ENCODE assay signal across 24 cellular contexts in the genomic region with DNA sequence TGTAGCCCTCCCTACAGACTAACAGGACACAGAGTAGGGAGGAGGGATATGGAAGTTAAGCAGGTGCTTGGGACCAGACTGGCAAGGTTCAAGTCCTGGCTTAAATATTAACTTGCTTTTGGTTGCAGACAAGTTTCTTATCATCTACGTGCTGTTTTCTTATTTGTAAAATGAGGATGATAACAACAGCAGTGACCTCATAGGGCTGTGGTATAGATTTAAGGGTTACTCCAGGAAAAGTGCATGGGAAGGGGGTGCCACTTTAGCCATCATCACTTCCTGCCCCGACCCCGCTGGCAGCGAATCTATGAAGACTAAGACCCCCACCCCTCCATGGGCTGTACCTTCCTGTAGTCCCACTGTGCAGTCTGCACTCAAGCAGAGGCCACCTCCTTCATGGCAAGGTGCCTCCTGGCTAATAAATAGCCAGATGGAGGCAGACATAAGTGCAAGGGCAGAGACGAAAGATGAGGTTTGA.
"Had no signal": no experiment of that assay in that cellular context is flagged by ENCODE, and none has a peak within 500 bp of the region (broad histone marks: within the 10 kb centered on the region; RNA-seq: fewer than 3 reads in every experiment).

No MANE protein-coding gene starts in this region.

- ATAC-seq: left lung, psoas muscle, right cardiac atrium, T-cell had no signal

- DNase-seq: activated CD4-positive, alpha-beta memory T cell treated with anti-CD3 and anti-CD28 coated beads, Interleukin-2, amount 10 ng/mL, durations not matched to agents 7 days and 5 days; activated CD4-positive, alpha-beta T cell treated with anti-CD3 and anti-CD28 coated beads for 48 hours; activated CD4-positive, CD25-positive, alpha-beta regulatory T cell; activated naive CD4-positive, alpha-beta T cell treated with Interleukin-2 at 50 U/mL for 16 hours; activated naive CD8-positive, alpha-beta T cell treated with anti-CD3 and anti-CD28 coated beads, Interleukin-2, amount 10 ng/mL, durations not matched to agents 7 days and 5 days; activated T-cell treated with anti-CD3 and anti-CD28 coated beads, Interleukin-2, amount 50 U/mL, for 24 hours; anterior cingulate cortex; brain microvascular endothelial cell; effector memory CD4-positive, alpha-beta T cell; esophagus squamous epithelium; left lung; psoas muscle; right cardiac atrium; stimulated activated CD4-positive, alpha-beta T cell treated with anti-CD3 and anti-CD28 coated beads, Interleukin-15, amount 100 ng/mL, for 24 hours; stimulated activated CD4-positive, alpha-beta T cell treated with anti-CD3 and anti-CD28 coated beads, Interleukin-2, amount 100 ng/mL, for 48 hours; T-cell; upper lobe of left lung had no signal

- H3K4me3 Mint-ChIP-seq: activated CD4-positive, alpha-beta memory T cell treated with anti-CD3 and anti-CD28 coated beads, Interleukin-2, amount 10 ng/mL, durations not matched to agents 7 days and 5 days; activated naive CD8-positive, alpha-beta T cell treated with anti-CD3 and anti-CD28 coated beads, Interleukin-2, amount 10 ng/mL, durations not matched to agents 7 days and 5 days; activated T-cell treated with anti-CD3 and anti-CD28 coated beads, Interleukin-2, amount 50 U/mL, for 24 hours; central memory CD8-positive, alpha-beta T cell; mesothelial cell of epicardium; neural crest cell; stimulated activated naive CD8-positive, alpha-beta T cell treated with anti-CD3 and anti-CD28 coated beads, Interleukin-15, Interleukin-2, amounts not matched to agents 100 ng/mL and 50 ng/mL, for 24 hours; T-cell had no signal

- H3K27me3 ChIP-seq: brain microvascular endothelial cell, esophagus squamous epithelium, left lung, upper lobe of left lung had no signal

- H3K4me3 ChIP-seq: coronary artery, esophagus squamous epithelium, left lung, psoas muscle, skin epidermis, upper lobe of left lung had no signal

- H3K27ac ChIP-seq: brain microvascular endothelial cell, coronary artery, esophagus squamous epithelium, left lung, psoas muscle, skin epidermis, upper lobe of left lung had no signal

- H3K4me1 Mint-ChIP-seq: activated CD4-positive, alpha-beta memory T cell treated with anti-CD3 and anti-CD28 coated beads, Interleukin-2, amount 10 ng/mL, durations not matched to agents 7 days and 5 days; activated naive CD8-positive, alpha-beta T cell treated with anti-CD3 and anti-CD28 coated beads, Interleukin-2, amount 10 ng/mL, durations not matched to agents 7 days and 5 days; central memory CD8-positive, alpha-beta T cell; T-cell had no signal

- H3K27me3 Mint-ChIP-seq: activated CD4-positive, alpha-beta memory T cell treated with anti-CD3 and anti-CD28 coated beads, Interleukin-2, amount 10 ng/mL, durations not matched to agents 7 days and 5 days; activated T-cell treated with anti-CD3 and anti-CD28 coated beads, Interleukin-2, amount 50 U/mL, for 24 hours; central memory CD8-positive, alpha-beta T cell; stimulated activated naive CD8-positive, alpha-beta T cell treated with anti-CD3 and anti-CD28 coated beads, Interleukin-15, Interleukin-2, amounts not matched to agents 100 ng/mL and 50 ng/mL, for 24 hours; T-cell had no signal

- H3K9me3 Mint-ChIP-seq: activated CD4-positive, alpha-beta memory T cell treated with anti-CD3 and anti-CD28 coated beads, Interleukin-2, amount 10 ng/mL, durations not matched to agents 7 days and 5 days; activated naive CD8-positive, alpha-beta T cell treated with anti-CD3 and anti-CD28 coated beads, Interleukin-2, amount 10 ng/mL, durations not matched to agents 7 days and 5 days; activated T-cell treated with anti-CD3 and anti-CD28 coated beads, Interleukin-2, amount 50 U/mL, for 24 hours; activated T-helper 2 cell treated with anti-CD3 and anti-CD28 coated beads, Interferon-gamma antibody, Interleukin-2, Interleukin-4, amounts not matched to agents 10 μg/mL and 5 μg/mL and 100 μg/mL, durations not matched to agents 14 hours and 24 hours and 36 hours; central memory CD8-positive, alpha-beta T cell; mesothelial cell of epicardium; neural crest cell; stimulated activated naive CD8-positive, alpha-beta T cell treated with anti-CD3 and anti-CD28 coated beads, Interleukin-15, Interleukin-2, amounts not matched to agents 100 ng/mL and 50 ng/mL, for 24 hours; T-cell had no signal

- H3K27ac Mint-ChIP-seq: activated CD4-positive, alpha-beta memory T cell treated with anti-CD3 and anti-CD28 coated beads, Interleukin-2, amount 10 ng/mL, durations not matched to agents 7 days and 5 days; activated naive CD8-positive, alpha-beta T cell treated with anti-CD3 and anti-CD28 coated beads, Interleukin-2, amount 10 ng/mL, durations not matched to agents 7 days and 5 days; activated T-cell treated with anti-CD3 and anti-CD28 coated beads, Interleukin-2, amount 50 U/mL, for 24 hours; activated T-helper 2 cell treated with anti-CD3 and anti-CD28 coated beads, Interferon-gamma antibody, Interleukin-2, Interleukin-4, amounts not matched to agents 10 μg/mL and 5 μg/mL and 100 μg/mL, durations not matched to agents 14 hours and 24 hours and 36 hours; mesothelial cell of epicardium; stimulated activated naive CD8-positive, alpha-beta T cell treated with anti-CD3 and anti-CD28 coated beads, Interleukin-15, Interleukin-2, amounts not matched to agents 100 ng/mL and 50 ng/mL, for 24 hours; T-cell had no signal

- H3K9me3 ChIP-seq: esophagus squamous epithelium, left lung, psoas muscle, upper lobe of left lung had no signal

- H3K36me3 Mint-ChIP-seq: activated naive CD8-positive, alpha-beta T cell treated with anti-CD3 and anti-CD28 coated beads, Interleukin-2, amount 10 ng/mL, durations not matched to agents 7 days and 5 days; mesothelial cell of epicardium; T-cell had no signal

- H3K36me3 ChIP-seq: brain microvascular endothelial cell, esophagus squamous epithelium, left lung, upper lobe of left lung had no signal
